In genomic region chr16:60717808-60718207, GRCh38 we compare ENCODE assay signal across 34 cellular contexts.
"Had no signal": no experiment of that assay in that cellular context is flagged by ENCODE, and none has a peak within 500 bp of the region (broad histone marks: within the 10 kb centered on the region; RNA-seq: fewer than 3 reads in every experiment).

No MANE protein-coding gene starts in this region.

- H3K36me3 ChIP-seq: MG63 had no signal

- DNase-seq: Karpas-422, Kasumi-1, KG1, MG63, MM.1S, MV-4-11, NCI-H1048, NCI-H1092, NCI-H1092 treated with DMSO at 0.1 percent for 48 hours, NCI-H1105, NCI-H1105 treated with DMSO at 0.1 percent for 48 hours, NCI-H1417, NCI-H1417 treated with DMSO at 0.1 percent for 48 hours, NCI-H1436, NCI-H1436 treated with DMSO at 0.1 percent for 48 hours, NCI-H146, NCI-H1694, NCI-H1694 treated with DMSO at 0.1 percent for 48 hours, NCI-H187, NCI-H187 treated with DMSO at 0.1 percent for 48 hours, NCI-H1930, NCI-H2029, NCI-H2029 treated with DMSO at 0.1 percent for 48 hours, NCI-H2081, NCI-H2081 treated with DMSO at 0.1 percent for 48 hours, NCI-H2107, NCI-H2171, NCI-H2171 treated with DMSO at 0.1 percent for 48 hours, NCI-H2227 treated with DMSO at 0.1 percent for 48 hours, NCI-H226, NCI-H345, NCI-H446, NCI-H446 treated with DMSO at 0.1 percent for 48 hours had no signal

- H3K27me3 ChIP-seq: MG63 had no signal

- H3K9ac ChIP-seq: KMS-11 had no signal

- H3K4me3 ChIP-seq: MG63 had no signal

- H3K4me2 ChIP-seq: KMS-11 had no signal

- H3K27ac ChIP-seq: KMS-11 had no signal
